ENCODE assay signal across 27 cellular contexts in the genomic region with DNA sequence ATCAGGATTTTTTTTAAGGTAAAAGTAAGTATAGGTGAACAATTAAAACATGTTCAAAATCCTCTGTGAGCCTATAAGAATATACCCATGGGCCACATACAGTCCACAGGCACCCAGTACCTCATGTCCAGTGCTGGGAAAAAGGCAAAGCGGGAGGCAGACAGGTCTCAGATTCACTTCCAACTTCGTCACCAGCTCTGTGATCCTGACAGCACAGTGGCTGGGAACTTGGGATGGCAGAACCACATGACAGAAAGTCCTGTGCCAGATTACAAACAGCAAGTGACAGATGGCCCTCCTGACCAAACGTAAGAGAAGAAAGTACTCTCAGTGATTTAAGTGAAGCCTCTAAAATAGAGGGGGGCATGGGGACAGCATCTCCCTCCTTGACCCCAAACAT. TPM values are rescaled to one million over a fixed set of nuclear protein-coding genes. Genes with fewer than 3 reads are reported as not detected.
"Had no signal": no experiment of that assay in that cellular context is flagged by ENCODE, and none has a peak within 500 bp of the region (broad histone marks: within the 10 kb centered on the region; RNA-seq: fewer than 3 reads in every experiment).

No MANE protein-coding gene starts in this region.

- H3K4me3 Mint-ChIP-seq: activated CD4-positive, alpha-beta memory T cell treated with anti-CD3 and anti-CD28 coated beads for 36 hours; activated naive CD4-positive, alpha-beta T cell treated with anti-CD3 and anti-CD28 coated beads for 36 hours; activated naive CD8-positive, alpha-beta T cell treated with anti-CD3 and anti-CD28 coated beads for 36 hours; activated T-helper 1 cell treated with anti-CD3 and anti-CD28 coated beads, Interleukin-12 subunit alpha, Interleukin-12 subunit beta, Interleukin-2, Interleukin-4 antibody, amounts not matched to agents 30 ng/mL and 10 ng/mL and 1 ng/mL, durations not matched to agents 14 hours and 24 hours and 36 hours; dendritic cell treated with granulocyte-macrophage colony-stimulating factor and Interleukin-4, amounts not matched to agents 40 ng/mL and 50 ng/mL, for 4 days; nephron; stimulated activated memory B cell treated with anti-CD40 and anti-IgM and Interleukin-4, amounts not matched to agents 10 μg/mL and 1 μg/mL and 100 μg/mL, for 72 hours; stimulated activated naive CD8-positive, alpha-beta T cell treated with anti-CD3 and anti-CD28 coated beads, Interleukin-15, amount 100 ng/mL, for 72 hours; type B pancreatic cell had no signal

- ATAC-seq: body of pancreas; foreskin keratinocyte; left lung; mucosa of descending colon; stimulated activated memory B cell treated with anti-CD40 and anti-IgM and Interleukin-4, amounts not matched to agents 10 μg/mL and 1 μg/mL and 100 μg/mL, for 72 hours; stimulated activated naive CD8-positive, alpha-beta T cell treated with anti-CD3 and anti-CD28 coated beads, Interleukin-15, amount 100 ng/mL, for 72 hours had no signal

- H3K9me3 Mint-ChIP-seq: activated CD4-positive, alpha-beta memory T cell treated with anti-CD3 and anti-CD28 coated beads for 36 hours; activated naive CD4-positive, alpha-beta T cell treated with anti-CD3 and anti-CD28 coated beads for 36 hours; activated naive CD8-positive, alpha-beta T cell treated with anti-CD3 and anti-CD28 coated beads for 36 hours; activated T-helper 1 cell treated with anti-CD3 and anti-CD28 coated beads, Interleukin-12 subunit alpha, Interleukin-12 subunit beta, Interleukin-2, Interleukin-4 antibody, amounts not matched to agents 30 ng/mL and 10 ng/mL and 1 ng/mL, durations not matched to agents 14 hours and 24 hours and 36 hours; dendritic cell treated with granulocyte-macrophage colony-stimulating factor and Interleukin-4, amounts not matched to agents 40 ng/mL and 50 ng/mL, for 4 days; nephron; stimulated activated memory B cell treated with anti-CD40 and anti-IgM and Interleukin-4, amounts not matched to agents 10 μg/mL and 1 μg/mL and 100 μg/mL, for 72 hours; stimulated activated naive CD8-positive, alpha-beta T cell treated with anti-CD3 and anti-CD28 coated beads, Interleukin-15, amount 100 ng/mL, for 72 hours; type B pancreatic cell had no signal

- DNase-seq: activated CD4-positive, alpha-beta memory T cell treated with anti-CD3 and anti-CD28 coated beads for 36 hours; activated CD4-positive, alpha-beta T cell treated with anti-CD3 and anti-CD28 coated beads for 4 hours; activated CD8-positive, alpha-beta memory T cell treated with anti-CD3 and anti-CD28 coated beads, Interleukin-2, amount 50 U/mL, for 4 hours; activated effector memory CD4-positive, alpha-beta T cell treated with anti-CD3 and anti-CD28 coated beads, Interleukin-2, amount 50 U/mL, for 16 hours; activated naive CD4-positive, alpha-beta T cell treated with anti-CD3 and anti-CD28 coated beads for 36 hours; activated naive CD8-positive, alpha-beta T cell treated with anti-CD3 and anti-CD28 coated beads for 36 hours; activated T-cell treated with anti-CD3 and anti-CD28 coated beads, Interleukin-2, amount 50 U/mL, for 1 hour; adrenal gland; aorta; body of pancreas; effector CD4-positive, alpha-beta T cell; foreskin keratinocyte; left lung; mucosa of descending colon; sigmoid colon; small intestine; stimulated activated CD4-positive, alpha-beta T cell treated with anti-CD3 and anti-CD28 coated beads, Interleukin-1b, Interleukin-23, amount 100 ng/mL, for 48 hours; stimulated activated CD4-positive, alpha-beta T cell treated with anti-CD3 and anti-CD28 coated beads, Interleukin-4, amount 100 ng/mL, for 4 hours; stimulated activated CD8-positive, alpha-beta memory T cell treated with anti-CD3 and anti-CD28 coated beads, Interleukin-4, amount 100 ng/mL, for 48 hours; stimulated activated naive CD8-positive, alpha-beta T cell treated with anti-CD3 and anti-CD28 coated beads, Interleukin-15, amount 100 ng/mL, for 72 hours had no signal

- H3K36me3 Mint-ChIP-seq: activated CD4-positive, alpha-beta memory T cell treated with anti-CD3 and anti-CD28 coated beads for 36 hours; activated naive CD8-positive, alpha-beta T cell treated with anti-CD3 and anti-CD28 coated beads for 36 hours; stimulated activated memory B cell treated with anti-CD40 and anti-IgM and Interleukin-4, amounts not matched to agents 10 μg/mL and 1 μg/mL and 100 μg/mL, for 72 hours; type B pancreatic cell had no signal

- H3K27ac Mint-ChIP-seq: activated CD4-positive, alpha-beta memory T cell treated with anti-CD3 and anti-CD28 coated beads for 36 hours; activated naive CD4-positive, alpha-beta T cell treated with anti-CD3 and anti-CD28 coated beads for 36 hours; activated naive CD8-positive, alpha-beta T cell treated with anti-CD3 and anti-CD28 coated beads for 36 hours; activated T-helper 1 cell treated with anti-CD3 and anti-CD28 coated beads, Interleukin-12 subunit alpha, Interleukin-12 subunit beta, Interleukin-2, Interleukin-4 antibody, amounts not matched to agents 30 ng/mL and 10 ng/mL and 1 ng/mL, durations not matched to agents 14 hours and 24 hours and 36 hours; dendritic cell treated with granulocyte-macrophage colony-stimulating factor and Interleukin-4, amounts not matched to agents 40 ng/mL and 50 ng/mL, for 4 days; nephron; stimulated activated memory B cell treated with anti-CD40 and anti-IgM and Interleukin-4, amounts not matched to agents 10 μg/mL and 1 μg/mL and 100 μg/mL, for 72 hours; type B pancreatic cell had no signal

RNA-seq across cellular contexts. Expression of a gene that starts 5.8 kb away (rescaled TPM):
- total RNA-seq: activated CD4-positive, alpha-beta memory T cell treated with anti-CD3 and anti-CD28 coated beads for 36 hours; activated CD8-positive, alpha-beta memory T cell treated with anti-CD3 and anti-CD28 coated beads for 36 hours; activated naive CD4-positive, alpha-beta T cell treated with anti-CD3 and anti-CD28 coated beads for 36 hours; activated T-helper 1 cell treated with anti-CD3 and anti-CD28 coated beads, Interleukin-12 subunit alpha, Interleukin-12 subunit beta, Interleukin-2, Interleukin-4 antibody, amounts not matched to agents 30 ng/mL and 10 ng/mL and 1 ng/mL, durations not matched to agents 14 hours and 24 hours and 36 hours; foreskin keratinocyte; T-helper 1 cell treated with Interleukin-12 subunit alpha and Interleukin-12 subunit beta and Interleukin-4 antibody, amounts not matched to agents 30 ng/mL and 1 ng/mL, for 36 hours had no signal
- polyA plus RNA-seq: aorta, foreskin keratinocyte had no signal
